In genomic region chr7:116861717-116862116, GRCh38 we compare ENCODE assay signal across 8 cellular contexts. TPM values are rescaled to one million over a fixed set of nuclear protein-coding genes. Genes with fewer than 3 reads are reported as not detected.
DNase-seq lines count a peak whose midpoint lies in the region; ATAC-seq and TF ChIP-seq lines count a peak whose summit lies in the region.

No MANE protein-coding gene starts in this region.

- H3K4me1 ChIP-seq in SJSA1 (replicated peaks) (peaks cover 5% of the 10 kb centered on the region), esophagus squamous epithelium (peaks cover 6 to 43% (median 11%) of the 10 kb centered on the region in 3 donors), smooth muscle cell (ENCODE audit: low read depth) (peaks cover 18% of the 10 kb centered on the region)

- H3K9me3 ChIP-seq in SJSA1 (replicated peaks), result no peaks in the 10 kb centered on the region
- no peaks in the 10 kb centered on the region for H3K9me3 ChIP-seq in esophagus squamous epithelium
- no peaks in the 10 kb centered on the region for H3K9me3 ChIP-seq in smooth muscle cell (replicated peaks; ENCODE audit: low read depth)

- H3K4me3 Mint-ChIP-seq in T-helper 2 cell treated with Interferon-gamma antibody and Interleukin-4, amounts not matched to agents 5 μg/mL and 100 μg/mL, for 36 hours, result peak overlapping the region; percentile 58

- peaks cover 27% of the 10 kb centered on the region for H3K4me1 Mint-ChIP-seq in T-helper 2 cell treated with Interferon-gamma antibody and Interleukin-4, amounts not matched to agents 5 μg/mL and 100 μg/mL, for 36 hours (ENCODE audit: low read depth)

- peak overlapping the region; percentile 7 for H3K27ac Mint-ChIP-seq in T-helper 2 cell treated with Interferon-gamma antibody and Interleukin-4, amounts not matched to agents 5 μg/mL and 100 μg/mL, for 36 hours

- no peak for TF ChIP-seq POLR2A in esophagus squamous epithelium (IDR thresholded peaks at IDR 0.05)

- 78 to 81% methylated on average over 4 of the region's 4 CpGs for WGBS in esophagus squamous epithelium, 2 donors
- WGBS in smooth muscle cell (ENCODE audit: low lambda C conversion rate), result 80% methylated on average over 4 of the region's 4 CpGs

- H3K27ac ChIP-seq in SJSA1, result no peak overlapping the region
- peak overlapping the region in 3 of 4 donors; percentile 32 to 99 (median 97) for H3K27ac ChIP-seq in esophagus squamous epithelium
- H3K27ac ChIP-seq in smooth muscle cell (ENCODE audit: low read depth), result peak overlapping the region; percentile 20

- peaks cover 36% of the 10 kb centered on the region for H4K20me1 ChIP-seq in smooth muscle cell (ENCODE audit: low read depth)

- no peak overlapping the region for H3K9ac ChIP-seq in smooth muscle cell (ENCODE audit: low read depth)

- intact Hi-C loops in esophagus squamous epithelium (cut with DNase I) (no loop called here), sciatic nerve (cut with DNase I) (no loop called here)

- H3K27me3 ChIP-seq in SJSA1 (replicated peaks) (no peaks in the 10 kb centered on the region; the same call in 1 of the 2 replicates), esophagus squamous epithelium (no peaks in the 10 kb centered on the region), smooth muscle cell (ENCODE audit: low read depth) (no peaks in the 10 kb centered on the region)

- no peaks in the 10 kb centered on the region for H3K9me3 Mint-ChIP-seq in T-helper 2 cell treated with Interferon-gamma antibody and Interleukin-4, amounts not matched to agents 5 μg/mL and 100 μg/mL, for 36 hours

- TF ChIP-seq CTCF in esophagus squamous epithelium (IDR thresholded peaks at IDR 0.05), result no peak
- TF ChIP-seq CTCF in smooth muscle cell (IDR thresholded peaks at IDR 0.05; ENCODE audit: borderline replicate concordance, insufficient read depth, poor library complexity, severe bottlenecking), result no peak

- no peak overlapping the region for H3K4me2 ChIP-seq in smooth muscle cell

- H2AFZ ChIP-seq in smooth muscle cell (ENCODE audit: low read depth), result peak overlapping the region; percentile 65

- H3K4me3 ChIP-seq in SJSA1 (peak overlapping the region; percentile 100), esophagus squamous epithelium (peak overlapping the region in 3 of 4 donors; percentile 81 to 99 (median 90)), smooth muscle cell (no peak overlapping the region)

- peaks cover 3% of the 10 kb centered on the region for H3F3A ChIP-seq in smooth muscle cell (ENCODE audit: low read depth)

- H3K79me2 ChIP-seq in smooth muscle cell (ENCODE audit: low read depth), result peaks cover 43% of the 10 kb centered on the region

- DNase-seq in T-helper 2 cell treated with Interferon-gamma antibody and Interleukin-4, amounts not matched to agents 5 μg/mL and 100 μg/mL, for 36 hours (ENCODE audit: low spot score), result no peak
- DNase-seq in T-helper 2 cell (no peak), SJSA1 (ENCODE audit: low read depth in 1 of 2, low spot score in 2 of 2) (no peak), esophagus squamous epithelium (lab: John Stamatoyannopoulos, UW) (no peak), smooth muscle cell (lab: John Stamatoyannopoulos, UW; ENCODE audit: unreplicated experiment) (no peak), sciatic nerve (ENCODE audit: low spot score) (no peak)

- peaks cover 2% of the 10 kb centered on the region for H3K36me3 Mint-ChIP-seq in T-helper 2 cell treated with Interferon-gamma antibody and Interleukin-4, amounts not matched to agents 5 μg/mL and 100 μg/mL, for 36 hours (ENCODE audit: low read depth)

- H3K27me3 Mint-ChIP-seq in T-helper 2 cell treated with Interferon-gamma antibody and Interleukin-4, amounts not matched to agents 5 μg/mL and 100 μg/mL, for 36 hours (ENCODE audit: low read depth), result peaks cover 19% of the 10 kb centered on the region

- ATAC-seq in GM18861 (IDR thresholded peaks at IDR 0.05; ENCODE audit: unreplicated experiment) (no peak), sciatic nerve (no peak), GM21390 (IDR thresholded peaks at IDR 0.05; ENCODE audit: unreplicated experiment) (no peak)

- H3K36me3 ChIP-seq in SJSA1 (peaks cover 3% of the 10 kb centered on the region), esophagus squamous epithelium (no peaks in the 10 kb centered on the region), smooth muscle cell (ENCODE audit: low read depth) (no peaks in the 10 kb centered on the region)

RNA-seq across cellular contexts. Expression of gene CAPZA2, which starts 0.7 kb away (rescaled TPM):
- total RNA-seq in SJSA1 (2014; rRNA removed; shearing (Covaris generic)), result 157 and 250 TPM in 2 replicates
- total RNA-seq in esophagus squamous epithelium (100 to 1,000 TPM in 1 of 4 donors, 10 to 100 TPM in 3; 68.7 to 123 (median 84.1) TPM), smooth muscle cell (143 and 200 TPM in 2 replicates), sciatic nerve (198 TPM)
- polyA plus RNA-seq in smooth muscle cell, result 148 and 161 TPM in 2 replicates
